In the genomic region with DNA sequence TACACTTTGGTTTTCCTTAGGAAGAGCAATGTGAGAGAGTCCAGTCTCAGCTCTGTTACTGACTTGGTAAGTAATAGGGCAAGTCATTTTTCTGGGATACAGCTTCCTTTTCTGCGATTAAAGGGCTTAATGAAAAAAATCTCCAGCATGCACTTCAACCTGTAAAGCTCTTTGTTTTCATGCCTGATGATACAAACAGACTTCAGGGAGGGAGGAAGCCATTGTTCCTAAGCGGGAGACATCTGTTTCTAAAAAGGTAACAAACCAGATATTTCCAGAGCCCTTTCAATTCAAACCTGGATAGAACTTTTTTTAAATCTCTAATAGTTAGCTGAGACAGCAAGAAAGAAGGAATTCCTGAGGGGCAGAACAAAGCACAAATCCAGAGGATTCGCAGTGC, we compare ENCODE assay signal across 24 cellular contexts.
"Had no signal": no experiment of that assay in that cellular context is flagged by ENCODE, and none has a peak within 500 bp of the region (broad histone marks: within the 10 kb centered on the region; RNA-seq: fewer than 3 reads in every experiment).

No MANE protein-coding gene starts in this region.

- H3K4me1 Mint-ChIP-seq: mesothelial cell of epicardium had no signal

- H3K27me3 Mint-ChIP-seq: memory B cell; progenitor cell of endocrine pancreas; stimulated activated naive B cell treated with anti-CD40 and anti-IgM and Interleukin-4, amounts not matched to agents 10 μg/mL and 1 μg/mL and 100 μg/mL, for 72 hours; stimulated activated naive CD8-positive, alpha-beta T cell treated with anti-CD3 and anti-CD28 coated beads, Interleukin-15, amount 100 ng/mL, for 72 hours had no signal

- H3K27ac Mint-ChIP-seq: memory B cell, mesothelial cell of epicardium had no signal

- H3K9me3 ChIP-seq: lower lobe of right lung, pancreas, spleen, thoracic aorta, transverse colon had no signal

- DNase-seq: effector CD4-positive, alpha-beta T cell; foreskin melanocyte; head of caudate nucleus; hypothalamus; kidney glomerular epithelial cell; lower lobe of right lung; natural killer cell; occipital lobe; pancreas; spleen; stimulated activated CD4-positive, alpha-beta T cell treated with anti-CD3 and anti-CD28 coated beads, Interleukin-15, amount 100 ng/mL, for 24 hours; stimulated activated CD4-positive, alpha-beta T cell treated with anti-CD3 and anti-CD28 coated beads, Interleukin-1b, Interleukin-23, amount 100 ng/mL, for 48 hours; stimulated activated CD4-positive, alpha-beta T cell treated with anti-CD3 and anti-CD28 coated beads, Interleukin-4, amount 100 ng/mL, for 24 hours; stimulated activated naive B cell treated with anti-CD40 and anti-IgM and Interleukin-4, amounts not matched to agents 10 μg/mL and 1 μg/mL and 100 μg/mL, for 72 hours; stimulated activated naive CD8-positive, alpha-beta T cell treated with anti-CD3 and anti-CD28 coated beads, Interleukin-15, amount 100 ng/mL, for 72 hours; transverse colon had no signal

- H3K9me3 Mint-ChIP-seq: memory B cell; mesothelial cell of epicardium; natural killer cell; neural crest cell; stimulated activated naive B cell treated with anti-CD40 and anti-IgM and Interleukin-4, amounts not matched to agents 10 μg/mL and 1 μg/mL and 100 μg/mL, for 72 hours; stimulated activated naive CD8-positive, alpha-beta T cell treated with anti-CD3 and anti-CD28 coated beads, Interleukin-15, amount 100 ng/mL, for 72 hours had no signal

- H3K4me1 ChIP-seq: pancreas had no signal

- H3K4me3 ChIP-seq: coronary artery, lower lobe of right lung, pancreas, spleen, thoracic aorta, transverse colon had no signal

- H3K27ac ChIP-seq: coronary artery, lower lobe of right lung, pancreas, spleen, thoracic aorta, transverse colon had no signal

- ATAC-seq: left lobe of liver; lower lobe of right lung; natural killer cell; pancreas; sciatic nerve; stimulated activated naive B cell treated with anti-CD40 and anti-IgM and Interleukin-4, amounts not matched to agents 10 μg/mL and 1 μg/mL and 100 μg/mL, for 72 hours; stimulated activated naive CD8-positive, alpha-beta T cell treated with anti-CD3 and anti-CD28 coated beads, Interleukin-15, amount 100 ng/mL, for 72 hours had no signal

- H3K4me3 Mint-ChIP-seq: memory B cell; mesothelial cell of epicardium; natural killer cell; neural crest cell; stimulated activated naive B cell treated with anti-CD40 and anti-IgM and Interleukin-4, amounts not matched to agents 10 μg/mL and 1 μg/mL and 100 μg/mL, for 72 hours; stimulated activated naive CD8-positive, alpha-beta T cell treated with anti-CD3 and anti-CD28 coated beads, Interleukin-15, amount 100 ng/mL, for 72 hours had no signal

- H3K27me3 ChIP-seq: pancreas, spleen, transverse colon had no signal
